26 cellular contexts compared by ENCODE assay signal in the genomic region with DNA sequence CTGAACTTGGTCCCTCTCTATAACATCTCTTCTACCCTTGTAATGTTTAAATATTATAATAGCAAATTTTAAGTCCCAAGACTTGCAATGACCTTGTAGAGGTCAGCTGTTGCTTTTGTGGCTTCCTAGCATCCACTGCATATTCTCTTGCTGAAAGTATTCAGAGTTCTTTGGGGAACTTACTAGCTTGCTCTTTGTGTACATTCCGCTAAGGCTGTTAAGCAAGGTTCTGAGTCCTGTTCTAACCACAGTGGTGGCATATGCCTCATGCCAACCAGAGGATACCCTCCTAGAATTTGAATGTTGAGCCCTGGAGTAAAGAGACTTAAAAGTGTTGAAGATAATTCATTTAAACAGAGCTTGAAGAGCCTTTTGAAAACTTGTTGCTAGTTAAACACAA.
"Had no signal": no experiment of that assay in that cellular context is flagged by ENCODE, and none has a peak within 500 bp of the region (broad histone marks: within the 10 kb centered on the region; RNA-seq: fewer than 3 reads in every experiment).

No MANE protein-coding gene starts in this region.

- H3K36me3 ChIP-seq: gastroesophageal sphincter, neural progenitor cell, right atrium auricular region, suprapubic skin, tibial artery, upper lobe of right lung had no signal

- H3K27ac ChIP-seq: body of pancreas, gastroesophageal sphincter, hepatocyte, neural progenitor cell, right atrium auricular region, suprapubic skin, tibial artery, upper lobe of right lung had no signal

- H3K4me1 ChIP-seq: body of pancreas, gastroesophageal sphincter, right atrium auricular region, suprapubic skin, tibial artery, upper lobe of right lung had no signal

- H3K9me3 ChIP-seq: body of pancreas, gastroesophageal sphincter, right atrium auricular region, suprapubic skin, tibial artery, upper lobe of right lung had no signal

- DNase-seq: activated B cell treated with CpG ODN at 0.5 μM for 24 hours; activated CD4-positive, alpha-beta T cell treated with anti-CD3 and anti-CD28 coated beads, Interleukin-2, amount 50 U/mL, for 1 hour; activated CD8-positive, alpha-beta T cell treated with anti-CD3 and anti-CD28 coated beads for 36 hours; activated T-cell treated with anti-CD3 and anti-CD28 coated beads, Interleukin-2, amount 50 U/mL, for 48 hours; aorta; body of pancreas; cerebellar nuclear complex; cortex of kidney; effector memory CD8-positive, alpha-beta T cell; erythroblast; left cardiac atrium; mammary epithelial cell; natural killer cell; occipital lobe; stimulated activated CD4-positive, alpha-beta T cell treated with anti-CD3 and anti-CD28 coated beads, Interleukin-15, amount 100 ng/mL, for 24 hours; stimulated activated CD4-positive, alpha-beta T cell treated with anti-CD3 and anti-CD28 coated beads, Interleukin-2, amount 100 ng/mL, for 24 hours; stimulated activated naive CD4-positive, alpha-beta T cell; T-helper 2 cell; tibial artery; upper lobe of right lung had no signal

- H2AFZ ChIP-seq: hepatocyte, neural progenitor cell had no signal

- ATAC-seq: activated CD8-positive, alpha-beta T cell treated with anti-CD3 and anti-CD28 coated beads for 36 hours; activated naive CD4-positive, alpha-beta T cell treated with anti-CD3 and anti-CD28 coated beads, Interleukin-2, amount 50 U/mL, for 72 hours; body of pancreas; effector memory CD8-positive, alpha-beta T cell; gastroesophageal sphincter; left cardiac atrium; natural killer cell; upper lobe of right lung had no signal

- H3K4me3 ChIP-seq: body of pancreas, gastroesophageal sphincter, hepatocyte, neural progenitor cell, right atrium auricular region, suprapubic skin, tibial artery, upper lobe of right lung had no signal

- H3K4me2 ChIP-seq: hepatocyte, neural progenitor cell had no signal

- H3K27me3 ChIP-seq: body of pancreas, gastroesophageal sphincter, hepatocyte, neural progenitor cell, right atrium auricular region, suprapubic skin, tibial artery, upper lobe of right lung had no signal

- H3K79me2 ChIP-seq: hepatocyte had no signal
